ENCODE assay signal across 1 cellular context in the genomic region with DNA sequence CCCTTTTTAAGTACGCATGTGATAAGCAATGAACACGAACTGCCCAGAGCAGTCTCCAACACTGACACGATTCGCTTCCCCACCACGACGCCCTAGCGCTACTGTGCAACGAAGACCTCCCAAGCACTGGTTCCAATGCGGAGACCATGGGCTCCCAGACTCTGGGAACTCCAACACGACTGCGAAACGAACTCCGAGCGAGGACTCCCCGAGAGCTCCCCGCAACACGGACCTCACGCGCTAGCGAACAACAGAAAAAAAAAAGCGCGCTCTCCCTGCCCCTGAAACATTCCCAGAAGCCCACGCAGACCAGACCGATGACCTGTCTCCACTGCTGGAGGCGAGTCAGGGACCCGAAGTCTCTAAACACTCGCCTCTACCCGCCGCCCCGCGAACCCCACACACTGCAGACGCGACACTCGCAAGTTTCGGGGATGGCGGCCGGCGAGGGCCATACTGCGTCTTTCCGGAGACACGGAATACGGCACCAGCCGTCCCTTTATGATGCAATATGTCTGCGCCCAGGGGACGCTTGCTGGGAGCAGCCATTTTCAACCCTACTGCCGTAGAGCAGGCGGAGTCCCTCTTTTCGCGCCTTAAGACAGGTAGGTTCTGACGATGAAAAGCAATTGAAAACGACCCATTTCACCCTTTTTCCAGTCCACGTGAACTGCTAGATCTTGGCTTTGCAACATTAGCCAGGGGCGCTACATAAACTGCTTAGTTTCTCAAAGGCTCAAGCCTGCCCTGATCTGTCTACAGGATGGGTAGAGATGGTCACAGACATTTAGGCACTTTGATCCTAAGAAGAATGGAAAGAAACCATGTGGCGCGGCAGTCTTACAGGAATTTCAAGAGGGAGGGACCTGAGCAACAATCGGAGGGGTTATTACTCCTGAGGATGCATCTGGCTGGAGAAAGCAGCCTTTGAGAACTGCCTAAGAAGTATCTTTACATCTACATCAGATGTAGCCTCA.
TF ChIP-seq lines count a peak whose summit lies in the region.

TSS of gene ZNF577 (minus strand) at position 430 of the 977 bp plus-strand sequence. CDS start 7,569 bp downstream, outside the sequence.

TF ChIP-seq in HEK293, 187 proteins besides CTCF, POLR2A, EP300 and RAD21 (continued from another document and continues in another):
- TF ChIP-seq, protein P1, sequence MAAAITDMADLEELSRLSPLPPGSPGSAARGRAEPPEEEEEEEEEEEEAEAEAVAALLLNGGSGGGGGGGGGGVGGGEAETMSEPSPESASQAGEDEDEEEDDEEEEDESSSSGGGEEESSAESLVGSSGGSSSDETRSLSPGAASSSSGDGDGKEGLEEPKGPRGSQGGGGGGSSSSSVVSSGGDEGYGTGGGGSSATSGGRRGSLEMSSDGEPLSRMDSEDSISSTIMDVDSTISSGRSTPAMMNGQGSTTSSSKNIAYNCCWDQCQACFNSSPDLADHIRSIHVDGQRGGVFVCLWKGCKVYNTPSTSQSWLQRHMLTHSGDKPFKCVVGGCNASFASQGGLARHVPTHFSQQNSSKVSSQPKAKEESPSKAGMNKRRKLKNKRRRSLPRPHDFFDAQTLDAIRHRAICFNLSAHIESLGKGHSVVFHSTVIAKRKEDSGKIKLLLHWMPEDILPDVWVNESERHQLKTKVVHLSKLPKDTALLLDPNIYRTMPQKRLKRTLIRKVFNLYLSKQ (tag by site-specific recombination; IDR thresholded peaks at IDR 0.05; ENCODE audit: borderline replicate concordance) = no peak
- no peak for TF ChIP-seq ZNF560 (tag by site-specific recombination; IDR thresholded peaks at IDR 0.05; ENCODE audit: borderline replicate concordance)
- no peak for TF ChIP-seq ZNF184 (tag by site-specific recombination; IDR thresholded peaks at IDR 0.05)
- TF ChIP-seq ZNF558 (tag by site-specific recombination; IDR thresholded peaks at IDR 0.05) = no peak
- no peak for TF ChIP-seq ZNF585B (tag by site-specific recombination; IDR thresholded peaks at IDR 0.05)
- TF ChIP-seq ZBTB21 (tag by site-specific recombination; IDR thresholded peaks at IDR 0.05) = peak; percentile 58; the same call in 1 of the 2 replicates
- no peak for TF ChIP-seq ZNF830 (tag by site-specific recombination; IDR thresholded peaks at IDR 0.05; ENCODE audit: low read depth)
- TF ChIP-seq ZBTB48 (tag by site-specific recombination; IDR thresholded peaks at IDR 0.05) = no peak
- no peak for TF ChIP-seq PBX3 (CRISPR knock-in tag; IDR thresholded peaks at IDR 0.05)
- no peak for TF ChIP-seq ZNF596 (tag by site-specific recombination; IDR thresholded peaks at IDR 0.05)
- TF ChIP-seq, protein P2, sequence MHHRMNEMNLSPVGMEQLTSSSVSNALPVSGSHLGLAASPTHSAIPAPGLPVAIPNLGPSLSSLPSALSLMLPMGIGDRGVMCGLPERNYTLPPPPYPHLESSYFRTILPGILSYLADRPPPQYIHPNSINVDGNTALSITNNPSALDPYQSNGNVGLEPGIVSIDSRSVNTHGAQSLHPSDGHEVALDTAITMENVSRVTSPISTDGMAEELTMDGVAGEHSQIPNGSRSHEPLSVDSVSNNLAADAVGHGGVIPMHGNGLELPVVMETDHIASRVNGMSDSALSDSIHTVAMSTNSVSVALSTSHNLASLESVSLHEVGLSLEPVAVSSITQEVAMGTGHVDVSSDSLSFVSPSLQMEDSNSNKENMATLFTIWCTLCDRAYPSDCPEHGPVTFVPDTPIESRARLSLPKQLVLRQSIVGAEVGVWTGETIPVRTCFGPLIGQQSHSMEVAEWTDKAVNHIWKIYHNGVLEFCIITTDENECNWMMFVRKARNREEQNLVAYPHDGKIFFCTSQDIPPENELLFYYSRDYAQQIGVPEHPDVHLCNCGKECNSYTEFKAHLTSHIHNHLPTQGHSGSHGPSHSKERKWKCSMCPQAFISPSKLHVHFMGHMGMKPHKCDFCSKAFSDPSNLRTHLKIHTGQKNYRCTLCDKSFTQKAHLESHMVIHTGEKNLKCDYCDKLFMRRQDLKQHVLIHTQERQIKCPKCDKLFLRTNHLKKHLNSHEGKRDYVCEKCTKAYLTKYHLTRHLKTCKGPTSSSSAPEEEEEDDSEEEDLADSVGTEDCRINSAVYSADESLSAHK (tag by site-specific recombination; IDR thresholded peaks at IDR 0.05) = no peak
- TF ChIP-seq, protein P3, sequence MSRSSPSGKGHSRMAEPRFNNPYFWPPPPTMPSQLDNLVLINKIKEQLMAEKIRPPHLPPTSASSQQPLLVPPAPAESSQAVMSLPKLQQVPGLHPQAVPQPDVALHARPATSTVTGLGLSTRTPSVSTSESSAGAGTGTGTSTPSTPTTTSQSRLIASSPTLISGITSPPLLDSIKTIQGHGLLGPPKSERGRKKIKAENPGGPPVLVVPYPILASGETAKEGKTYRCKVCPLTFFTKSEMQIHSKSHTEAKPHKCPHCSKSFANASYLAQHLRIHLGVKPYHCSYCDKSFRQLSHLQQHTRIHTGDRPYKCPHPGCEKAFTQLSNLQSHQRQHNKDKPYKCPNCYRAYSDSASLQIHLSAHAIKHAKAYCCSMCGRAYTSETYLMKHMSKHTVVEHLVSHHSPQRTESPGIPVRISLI (tag by site-specific recombination; IDR thresholded peaks at IDR 0.05) = no peak
- no peak for TF ChIP-seq MYNN (tag by site-specific recombination; IDR thresholded peaks at IDR 0.05; ENCODE audit: borderline replicate concordance)
- no peak for TF ChIP-seq ZNF670 (tag by site-specific recombination; IDR thresholded peaks at IDR 0.05; ENCODE audit: low read depth)
- no peak for TF ChIP-seq ZNF211 (tag by site-specific recombination; IDR thresholded peaks at IDR 0.05; ENCODE audit: low read depth)
- TF ChIP-seq ZNF843 (tag by site-specific recombination; IDR thresholded peaks at IDR 0.05) = no peak
- peak; percentile 55 for TF ChIP-seq ZBTB11 (tag by site-specific recombination; conservative IDR thresholded peaks at IDR 0.05; ENCODE audit: low read depth)
- TF ChIP-seq, protein P4, sequence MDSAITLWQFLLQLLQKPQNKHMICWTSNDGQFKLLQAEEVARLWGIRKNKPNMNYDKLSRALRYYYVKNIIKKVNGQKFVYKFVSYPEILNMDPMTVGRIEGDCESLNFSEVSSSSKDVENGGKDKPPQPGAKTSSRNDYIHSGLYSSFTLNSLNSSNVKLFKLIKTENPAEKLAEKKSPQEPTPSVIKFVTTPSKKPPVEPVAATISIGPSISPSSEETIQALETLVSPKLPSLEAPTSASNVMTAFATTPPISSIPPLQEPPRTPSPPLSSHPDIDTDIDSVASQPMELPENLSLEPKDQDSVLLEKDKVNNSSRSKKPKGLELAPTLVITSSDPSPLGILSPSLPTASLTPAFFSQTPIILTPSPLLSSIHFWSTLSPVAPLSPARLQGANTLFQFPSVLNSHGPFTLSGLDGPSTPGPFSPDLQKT (IDR thresholded peaks at IDR 0.05; ENCODE audit: borderline replicate concordance, low read depth, low read length) = no peak
- no peak for TF ChIP-seq ZNF600 (tag by site-specific recombination; IDR thresholded peaks at IDR 0.05)
- no peak for TF ChIP-seq ZNF624 (tag by site-specific recombination; IDR thresholded peaks at IDR 0.05)
- TF ChIP-seq ZBTB17 (tag by site-specific recombination; IDR thresholded peaks at IDR 0.05) = peak; percentile 91
- no peak for TF ChIP-seq ZNF366 (tag by site-specific recombination; conservative IDR thresholded peaks at IDR 0.05)
- TF ChIP-seq ZNF571 (tag by site-specific recombination; IDR thresholded peaks at IDR 0.05) = no peak
- peak; percentile 88 for TF ChIP-seq YY1 (tag by site-specific recombination; IDR thresholded peaks at IDR 0.05)
- TF ChIP-seq, protein P5, sequence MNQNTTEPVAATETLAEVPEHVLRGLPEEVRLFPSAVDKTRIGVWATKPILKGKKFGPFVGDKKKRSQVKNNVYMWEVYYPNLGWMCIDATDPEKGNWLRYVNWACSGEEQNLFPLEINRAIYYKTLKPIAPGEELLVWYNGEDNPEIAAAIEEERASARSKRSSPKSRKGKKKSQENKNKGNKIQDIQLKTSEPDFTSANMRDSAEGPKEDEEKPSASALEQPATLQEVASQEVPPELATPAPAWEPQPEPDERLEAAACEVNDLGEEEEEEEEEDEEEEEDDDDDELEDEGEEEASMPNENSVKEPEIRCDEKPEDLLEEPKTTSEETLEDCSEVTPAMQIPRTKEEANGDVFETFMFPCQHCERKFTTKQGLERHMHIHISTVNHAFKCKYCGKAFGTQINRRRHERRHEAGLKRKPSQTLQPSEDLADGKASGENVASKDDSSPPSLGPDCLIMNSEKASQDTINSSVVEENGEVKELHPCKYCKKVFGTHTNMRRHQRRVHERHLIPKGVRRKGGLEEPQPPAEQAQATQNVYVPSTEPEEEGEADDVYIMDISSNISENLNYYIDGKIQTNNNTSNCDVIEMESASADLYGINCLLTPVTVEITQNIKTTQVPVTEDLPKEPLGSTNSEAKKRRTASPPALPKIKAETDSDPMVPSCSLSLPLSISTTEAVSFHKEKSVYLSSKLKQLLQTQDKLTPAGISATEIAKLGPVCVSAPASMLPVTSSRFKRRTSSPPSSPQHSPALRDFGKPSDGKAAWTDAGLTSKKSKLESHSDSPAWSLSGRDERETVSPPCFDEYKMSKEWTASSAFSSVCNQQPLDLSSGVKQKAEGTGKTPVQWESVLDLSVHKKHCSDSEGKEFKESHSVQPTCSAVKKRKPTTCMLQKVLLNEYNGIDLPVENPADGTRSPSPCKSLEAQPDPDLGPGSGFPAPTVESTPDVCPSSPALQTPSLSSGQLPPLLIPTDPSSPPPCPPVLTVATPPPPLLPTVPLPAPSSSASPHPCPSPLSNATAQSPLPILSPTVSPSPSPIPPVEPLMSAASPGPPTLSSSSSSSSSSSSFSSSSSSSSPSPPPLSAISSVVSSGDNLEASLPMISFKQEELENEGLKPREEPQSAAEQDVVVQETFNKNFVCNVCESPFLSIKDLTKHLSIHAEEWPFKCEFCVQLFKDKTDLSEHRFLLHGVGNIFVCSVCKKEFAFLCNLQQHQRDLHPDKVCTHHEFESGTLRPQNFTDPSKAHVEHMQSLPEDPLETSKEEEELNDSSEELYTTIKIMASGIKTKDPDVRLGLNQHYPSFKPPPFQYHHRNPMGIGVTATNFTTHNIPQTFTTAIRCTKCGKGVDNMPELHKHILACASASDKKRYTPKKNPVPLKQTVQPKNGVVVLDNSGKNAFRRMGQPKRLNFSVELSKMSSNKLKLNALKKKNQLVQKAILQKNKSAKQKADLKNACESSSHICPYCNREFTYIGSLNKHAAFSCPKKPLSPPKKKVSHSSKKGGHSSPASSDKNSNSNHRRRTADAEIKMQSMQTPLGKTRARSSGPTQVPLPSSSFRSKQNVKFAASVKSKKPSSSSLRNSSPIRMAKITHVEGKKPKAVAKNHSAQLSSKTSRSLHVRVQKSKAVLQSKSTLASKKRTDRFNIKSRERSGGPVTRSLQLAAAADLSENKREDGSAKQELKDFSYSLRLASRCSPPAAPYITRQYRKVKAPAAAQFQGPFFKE (tag by site-specific recombination; IDR thresholded peaks at IDR 0.05; ENCODE audit: borderline replicate concordance) = no peak
- no peak for TF ChIP-seq ZNF169 (tag by site-specific recombination; IDR thresholded peaks at IDR 0.05)
- TF ChIP-seq ZSCAN23 (tag by site-specific recombination; IDR thresholded peaks at IDR 0.05) = no peak
- TF ChIP-seq REPIN1 (tag by site-specific recombination; IDR thresholded peaks at IDR 0.05; ENCODE audit: low read depth) = no peak
- TF ChIP-seq, protein P6, sequence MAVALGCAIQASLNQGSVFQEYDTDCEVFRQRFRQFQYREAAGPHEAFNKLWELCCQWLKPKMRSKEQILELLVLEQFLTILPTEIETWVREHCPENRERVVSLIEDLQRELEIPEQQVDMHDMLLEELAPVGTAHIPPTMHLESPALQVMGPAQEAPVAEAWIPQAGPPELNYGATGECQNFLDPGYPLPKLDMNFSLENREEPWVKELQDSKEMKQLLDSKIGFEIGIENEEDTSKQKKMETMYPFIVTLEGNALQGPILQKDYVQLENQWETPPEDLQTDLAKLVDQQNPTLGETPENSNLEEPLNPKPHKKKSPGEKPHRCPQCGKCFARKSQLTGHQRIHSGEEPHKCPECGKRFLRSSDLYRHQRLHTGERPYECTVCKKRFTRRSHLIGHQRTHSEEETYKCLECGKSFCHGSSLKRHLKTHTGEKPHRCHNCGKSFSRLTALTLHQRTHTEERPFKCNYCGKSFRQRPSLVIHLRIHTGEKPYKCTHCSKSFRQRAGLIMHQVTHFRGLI (tag by site-specific recombination; IDR thresholded peaks at IDR 0.05) = no peak
- TF ChIP-seq ZBTB8A (tag by site-specific recombination; IDR thresholded peaks at IDR 0.05) = no peak
- no peak for TF ChIP-seq OSR2 (tag by site-specific recombination; IDR thresholded peaks at IDR 0.05)
- no peak for TF ChIP-seq ZBTB1 (tag by site-specific recombination; IDR thresholded peaks at IDR 0.05)
- TF ChIP-seq ZNF404 (tag by site-specific recombination; IDR thresholded peaks at IDR 0.05) = no peak
- no peak for TF ChIP-seq ZNF704 (tag by site-specific recombination; IDR thresholded peaks at IDR 0.05)
